Comparison of ENCODE assay signal across 23 cellular contexts in the genomic region with DNA sequence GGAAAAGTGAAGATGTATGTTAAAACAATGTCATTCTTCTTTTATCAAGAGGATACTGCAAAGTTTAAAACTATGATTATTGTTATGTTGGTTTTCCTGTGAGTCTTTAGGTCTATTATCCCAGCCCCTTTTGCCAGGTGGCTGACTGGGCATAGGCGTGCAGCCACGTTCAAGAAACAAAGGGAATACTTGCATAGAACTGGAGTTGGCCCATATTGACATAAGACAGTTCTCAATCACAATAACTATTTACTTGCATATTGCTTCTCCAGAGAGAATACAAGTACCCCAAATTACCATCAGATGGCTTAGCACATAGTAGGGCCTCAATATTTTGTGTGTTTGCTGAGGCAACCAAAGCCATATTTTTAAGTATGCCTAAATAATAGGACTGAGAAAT.
"Had no signal": no experiment of that assay in that cellular context is flagged by ENCODE, and none has a peak within 500 bp of the region (broad histone marks: within the 10 kb centered on the region; RNA-seq: fewer than 3 reads in every experiment).

No MANE protein-coding gene starts in this region.

- DNase-seq: activated CD4-positive, alpha-beta memory T cell treated with anti-CD3 and anti-CD28 coated beads, Interleukin-2, amount 10 ng/mL, durations not matched to agents 7 days and 5 days; activated CD4-positive, alpha-beta T cell treated with anti-CD3 and anti-CD28 coated beads for 36 hours; activated CD4-positive, alpha-beta T cell treated with anti-CD3 and anti-CD28 coated beads, Interleukin-2, amount 50 U/mL, for 1 hour; activated CD8-positive, alpha-beta memory T cell treated with anti-CD3 and anti-CD28 coated beads, Interleukin-2, amount 50 U/mL, for 4 hours; activated naive CD4-positive, alpha-beta T cell treated with anti-CD3 and anti-CD28 coated beads, Interleukin-2, amount 50 U/mL, for 16 hours; activated naive CD8-positive, alpha-beta T cell treated with anti-CD3 and anti-CD28 coated beads, Interleukin-2, amount 10 ng/mL, durations not matched to agents 7 days and 5 days; activated T-cell treated with anti-CD3 and anti-CD28 coated beads, Interleukin-2, amount 50 U/mL, for 72 hours; adrenal gland; anterior cingulate cortex; cerebellar nuclear complex; Kasumi-1; NCI-H1048; NCI-H146; NCI-H187 treated with DMSO at 0.1 percent for 48 hours; NCI-H2081 treated with DMSO at 0.1 percent for 48 hours; NCI-H446; NCI-H524; NCI-H82; OCI-M1; RPMI8226; SK-N-SH; T-helper 1 cell had no signal

- H3K4me3 ChIP-seq: adrenal gland had no signal

- H3K27me3 ChIP-seq: adrenal gland had no signal

- H3K9me3 ChIP-seq: adrenal gland, SK-N-SH had no signal

- H3K9ac ChIP-seq: SK-N-SH had no signal

- H3K27ac ChIP-seq: adrenal gland, VCaP had no signal

- H3K36me3 ChIP-seq: adrenal gland had no signal
